Comparison of ENCODE assay signal across 12 cellular contexts in the genomic region with DNA sequence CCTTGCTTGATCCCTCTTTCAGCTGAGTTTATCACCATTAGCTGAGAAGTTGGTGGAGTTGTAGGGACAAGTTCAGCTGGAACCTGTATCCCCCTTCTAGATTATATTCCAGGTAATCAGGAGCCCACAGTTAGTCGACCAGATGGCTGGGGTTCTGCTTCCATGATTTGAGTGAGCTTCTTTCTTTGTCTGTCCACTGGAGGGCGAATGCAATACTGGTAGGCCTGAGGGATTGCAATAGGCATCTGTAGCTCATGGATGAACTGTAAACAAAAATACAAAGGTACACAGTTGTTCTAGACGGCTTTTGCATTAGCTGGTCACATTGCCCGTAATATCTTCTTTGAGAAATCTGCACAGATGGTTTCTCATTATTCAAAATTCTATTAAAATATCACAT.
DNase-seq lines count a peak whose midpoint lies in the region; ATAC-seq and TF ChIP-seq lines count a peak whose summit lies in the region.
"Had no signal": no experiment of that assay in that cellular context is flagged by ENCODE, and none has a peak within 500 bp of the region (broad histone marks: within the 10 kb centered on the region; RNA-seq: fewer than 3 reads in every experiment).

No MANE protein-coding gene starts in this region.

- no peak overlapping the region for H3K27ac Mint-ChIP-seq in activated T-cell treated with anti-CD3 and anti-CD28 coated beads, Interleukin-2, amount 50 U/mL, for 24 hours
- H3K27ac Mint-ChIP-seq: activated CD4-positive, alpha-beta T cell treated with anti-CD3 and anti-CD28 coated beads for 36 hours; brain had no signal

- no peaks in the 10 kb centered on the region for H3K9me3 Mint-ChIP-seq in activated T-cell treated with anti-CD3 and anti-CD28 coated beads, Interleukin-2, amount 50 U/mL, for 24 hours
- H3K9me3 Mint-ChIP-seq: brain had no signal

- ATAC-seq in left lobe of liver (peak; percentile 95), GM21515 (IDR thresholded peaks at IDR 0.05; ENCODE audit: unreplicated experiment) (no peak)
- ATAC-seq: activated CD4-positive, alpha-beta T cell treated with anti-CD3 and anti-CD28 coated beads for 36 hours had no signal

- H3K27me3 ChIP-seq in tibial artery, result no peaks in the 10 kb centered on the region
- H3K27me3 ChIP-seq: testis had no signal

- no peak overlapping the region for H3K4me3 Mint-ChIP-seq in activated T-cell treated with anti-CD3 and anti-CD28 coated beads, Interleukin-2, amount 50 U/mL, for 24 hours
- H3K4me3 Mint-ChIP-seq: activated CD4-positive, alpha-beta T cell treated with anti-CD3 and anti-CD28 coated beads for 36 hours; brain had no signal

- H3K27ac ChIP-seq in VCaP (no peak overlapping the region), tibial artery (no peak overlapping the region)
- H3K27ac ChIP-seq: testis had no signal

- TF ChIP-seq CTCF in VCaP (conservative IDR thresholded peaks at IDR 0.05) (peak; percentile 57), tibial artery (IDR thresholded peaks at IDR 0.05) (no peak)

- no peaks in the 10 kb centered on the region for H3K9me3 ChIP-seq in tibial artery
- H3K9me3 ChIP-seq: testis had no signal

- peaks cover 0 to 14% (median 1%) of the 10 kb centered on the region in 4 donors for H3K4me1 ChIP-seq in tibial artery
- H3K4me1 ChIP-seq: testis had no signal

- DNase-seq in EH (ENCODE audit: low read depth) (peak; percentile 4), HPDE6-E6E7 (ENCODE audit: extremely low spot score) (peak; percentile 14), left lobe of liver (ENCODE audit: low spot score) (no peak), tibial artery (no peak), A172 (ENCODE audit: low spot score) (no peak)
- no peak for DNase-seq in activated T-cell treated with anti-CD3 and anti-CD28 coated beads, Interleukin-2, amount 50 U/mL, for 24 hours
- DNase-seq: activated CD4-positive, alpha-beta T cell treated with anti-CD3 and anti-CD28 coated beads for 36 hours; NCI-H774; testis had no signal

- H3K4me3 ChIP-seq in tibial artery, result no peak overlapping the region
- H3K4me3 ChIP-seq: testis had no signal

- H3K27me3 Mint-ChIP-seq in activated T-cell treated with anti-CD3 and anti-CD28 coated beads, Interleukin-2, amount 50 U/mL, for 24 hours, result no peaks in the 10 kb centered on the region
- H3K27me3 Mint-ChIP-seq: activated CD4-positive, alpha-beta T cell treated with anti-CD3 and anti-CD28 coated beads for 36 hours had no signal

- no peaks in the 10 kb centered on the region for H3K36me3 ChIP-seq in tibial artery

- H3K4me1 Mint-ChIP-seq in activated T-cell treated with anti-CD3 and anti-CD28 coated beads, Interleukin-2, amount 50 U/mL, for 24 hours (ENCODE audit: low read depth), result peaks cover 30% of the 10 kb centered on the region

- no peaks in the 10 kb centered on the region for H3K36me3 Mint-ChIP-seq in activated T-cell treated with anti-CD3 and anti-CD28 coated beads, Interleukin-2, amount 50 U/mL, for 24 hours (ENCODE audit: low read depth)
- H3K36me3 Mint-ChIP-seq: brain had no signal

- intact Hi-C loops in tibial artery (cut with DNase I; ENCODE audit: low total_unique reads), result no loop called here

Comparison
In these comparisons a context has a peak if more than half of its experiments do, and no peak if none do; other contexts are left out.
1. DNase-seq: peak in EH (single experiment) and HPDE6-E6E7 (single experiment); none in left lobe of liver (single experiment), activated T-cell treated with anti-CD3 and anti-CD28 coated beads, Interleukin-2, amount 50 U/mL, for 24 hours (single experiment), tibial artery (0 of 2) and A172 (single experiment).